ENCODE assay signal across 17 cellular contexts in genomic region chr21:43911935-43912487, GRCh38.
"Had no signal": no experiment of that assay in that cellular context is flagged by ENCODE, and none has a peak within 500 bp of the region (broad histone marks: within the 10 kb centered on the region; RNA-seq: fewer than 3 reads in every experiment).

No MANE protein-coding gene starts in this region.

- H3K9me3 ChIP-seq: ovary, suprapubic skin, upper lobe of right lung had no signal

- DNase-seq: activated B cell treated with CpG ODN at 0.5 μM for 24 hours; activated CD4-positive, alpha-beta T cell treated with anti-CD3 and anti-CD28 coated beads, Interleukin-2, amount 10 ng/mL, durations not matched to agents 24 days and 14 days; activated CD8-positive, alpha-beta memory T cell treated with anti-CD3 and anti-CD28 coated beads for 24 hours; activated naive CD4-positive, alpha-beta T cell treated with anti-CD3 and anti-CD28 coated beads for 36 hours; central memory CD4-positive, alpha-beta T cell; effector CD4-positive, alpha-beta T cell; naive thymus-derived CD4-positive, alpha-beta T cell; retina; spleen; stimulated activated CD4-positive, alpha-beta T cell treated with anti-CD3 and anti-CD28 coated beads, Interleukin-2, amount 100 ng/mL, for 24 hours; stimulated activated naive CD4-positive, alpha-beta T cell; T-helper 17 cell had no signal

- H3K27ac ChIP-seq: coronary artery, ovary, spleen, suprapubic skin, upper lobe of right lung had no signal

- H3K4me3 ChIP-seq: coronary artery, ovary, spleen, suprapubic skin, upper lobe of right lung had no signal

- H3K36me3 ChIP-seq: ovary, upper lobe of right lung had no signal

- ATAC-seq: activated T-helper 17 cell treated with anti-CD3 and anti-CD28 coated beads, Interleukin-2, amount 50 U/mL, for 72 hours; naive thymus-derived CD4-positive, alpha-beta T cell; T-helper 17 cell had no signal

- H3K27ac Mint-ChIP-seq: activated B cell treated with CpG ODN at 0.5 μM for 24 hours; activated naive CD4-positive, alpha-beta T cell treated with anti-CD3 and anti-CD28 coated beads for 36 hours; activated T-helper 17 cell treated with anti-CD3 and anti-CD28 coated beads, Interleukin-2, amount 50 U/mL, for 72 hours; T-helper 17 cell had no signal

- H3K4me3 Mint-ChIP-seq: activated B cell treated with CpG ODN at 0.5 μM for 24 hours; activated CD4-positive, alpha-beta T cell treated with anti-CD3 and anti-CD28 coated beads, Interleukin-2, amount 10 ng/mL, durations not matched to agents 24 days and 14 days; activated naive CD4-positive, alpha-beta T cell treated with anti-CD3 and anti-CD28 coated beads for 36 hours; activated T-helper 17 cell treated with anti-CD3 and anti-CD28 coated beads, Interleukin-2, amount 50 U/mL, for 72 hours; naive thymus-derived CD4-positive, alpha-beta T cell; T-helper 17 cell had no signal

- H3K27me3 ChIP-seq: ovary, spleen, suprapubic skin, upper lobe of right lung had no signal

- H3K27me3 Mint-ChIP-seq: activated B cell treated with CpG ODN at 0.5 μM for 24 hours; activated CD4-positive, alpha-beta T cell treated with anti-CD3 and anti-CD28 coated beads, Interleukin-2, amount 10 ng/mL, durations not matched to agents 24 days and 14 days; activated T-helper 17 cell treated with anti-CD3 and anti-CD28 coated beads, Interleukin-2, amount 50 U/mL, for 72 hours; naive thymus-derived CD4-positive, alpha-beta T cell; T-helper 17 cell had no signal
